Comparison of ENCODE assay signal across 2 cellular contexts in the genomic region with DNA sequence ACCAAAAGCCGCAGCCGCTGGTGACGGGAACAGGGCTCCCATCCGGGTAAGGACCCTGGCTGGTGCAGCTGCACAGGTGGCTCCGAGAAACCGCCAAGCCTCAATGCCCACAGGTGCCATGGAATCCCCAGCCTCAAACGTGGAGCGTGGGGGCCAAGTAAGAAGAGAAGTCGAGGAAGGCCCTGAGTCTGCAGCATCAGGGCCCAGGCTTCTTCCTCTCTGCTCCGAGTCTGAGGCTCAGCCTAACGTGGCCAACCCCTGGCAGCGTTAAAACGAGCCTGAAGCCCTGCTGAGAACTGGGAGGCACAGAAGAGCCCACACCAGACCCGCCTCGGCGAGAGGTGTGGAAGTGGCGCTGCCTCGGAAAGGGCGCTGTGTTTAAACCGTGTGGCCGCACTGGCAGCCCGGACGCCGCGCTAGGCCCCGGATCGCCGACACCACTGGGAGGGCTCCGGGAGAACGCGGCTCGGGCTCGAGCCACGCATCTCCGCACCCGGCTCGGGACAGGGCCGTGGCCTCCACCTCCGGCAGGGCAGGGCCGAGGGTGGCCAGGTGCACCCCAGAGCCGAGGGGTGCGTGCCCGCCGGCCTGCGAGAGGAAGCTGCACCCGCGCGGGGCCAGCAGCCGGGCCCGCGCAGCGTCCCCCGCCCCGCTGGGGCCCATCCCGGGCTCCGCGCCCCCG.
A peak's percentile ranks its signal among the peaks of the same experiment; 100 is the strongest.
TF ChIP-seq lines count a peak whose summit lies in the region.

No MANE protein-coding gene starts in this region.

TF ChIP-seq in GM12878, 131 proteins besides CTCF, POLR2A, EP300 and RAD21:
- TF ChIP-seq ZNF217 (IDR thresholded peaks at IDR 0.05) = no peak
- TF ChIP-seq, protein P1, sequence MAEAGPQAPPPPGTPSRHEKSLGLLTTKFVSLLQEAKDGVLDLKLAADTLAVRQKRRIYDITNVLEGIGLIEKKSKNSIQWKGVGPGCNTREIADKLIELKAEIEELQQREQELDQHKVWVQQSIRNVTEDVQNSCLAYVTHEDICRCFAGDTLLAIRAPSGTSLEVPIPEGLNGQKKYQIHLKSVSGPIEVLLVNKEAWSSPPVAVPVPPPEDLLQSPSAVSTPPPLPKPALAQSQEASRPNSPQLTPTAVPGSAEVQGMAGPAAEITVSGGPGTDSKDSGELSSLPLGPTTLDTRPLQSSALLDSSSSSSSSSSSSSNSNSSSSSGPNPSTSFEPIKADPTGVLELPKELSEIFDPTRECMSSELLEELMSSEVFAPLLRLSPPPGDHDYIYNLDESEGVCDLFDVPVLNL (IDR thresholded peaks at IDR 0.05; ENCODE audit: low read depth, low read length) = no peak
- TF ChIP-seq, protein P2, sequence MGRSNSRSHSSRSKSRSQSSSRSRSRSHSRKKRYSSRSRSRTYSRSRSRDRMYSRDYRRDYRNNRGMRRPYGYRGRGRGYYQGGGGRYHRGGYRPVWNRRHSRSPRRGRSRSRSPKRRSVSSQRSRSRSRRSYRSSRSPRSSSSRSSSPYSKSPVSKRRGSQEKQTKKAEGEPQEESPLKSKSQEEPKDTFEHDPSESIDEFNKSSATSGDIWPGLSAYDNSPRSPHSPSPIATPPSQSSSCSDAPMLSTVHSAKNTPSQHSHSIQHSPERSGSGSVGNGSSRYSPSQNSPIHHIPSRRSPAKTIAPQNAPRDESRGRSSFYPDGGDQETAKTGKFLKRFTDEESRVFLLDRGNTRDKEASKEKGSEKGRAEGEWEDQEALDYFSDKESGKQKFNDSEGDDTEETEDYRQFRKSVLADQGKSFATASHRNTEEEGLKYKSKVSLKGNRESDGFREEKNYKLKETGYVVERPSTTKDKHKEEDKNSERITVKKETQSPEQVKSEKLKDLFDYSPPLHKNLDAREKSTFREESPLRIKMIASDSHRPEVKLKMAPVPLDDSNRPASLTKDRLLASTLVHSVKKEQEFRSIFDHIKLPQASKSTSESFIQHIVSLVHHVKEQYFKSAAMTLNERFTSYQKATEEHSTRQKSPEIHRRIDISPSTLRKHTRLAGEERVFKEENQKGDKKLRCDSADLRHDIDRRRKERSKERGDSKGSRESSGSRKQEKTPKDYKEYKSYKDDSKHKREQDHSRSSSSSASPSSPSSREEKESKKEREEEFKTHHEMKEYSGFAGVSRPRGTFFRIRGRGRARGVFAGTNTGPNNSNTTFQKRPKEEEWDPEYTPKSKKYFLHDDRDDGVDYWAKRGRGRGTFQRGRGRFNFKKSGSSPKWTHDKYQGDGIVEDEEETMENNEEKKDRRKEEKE (IDR thresholded peaks at IDR 0.05) = no peak
- TF ChIP-seq TCF3 (IDR thresholded peaks at IDR 0.05; ENCODE audit: borderline replicate concordance, insufficient read depth, low read depth, low read length) = no peak
- TF ChIP-seq, protein P3, sequence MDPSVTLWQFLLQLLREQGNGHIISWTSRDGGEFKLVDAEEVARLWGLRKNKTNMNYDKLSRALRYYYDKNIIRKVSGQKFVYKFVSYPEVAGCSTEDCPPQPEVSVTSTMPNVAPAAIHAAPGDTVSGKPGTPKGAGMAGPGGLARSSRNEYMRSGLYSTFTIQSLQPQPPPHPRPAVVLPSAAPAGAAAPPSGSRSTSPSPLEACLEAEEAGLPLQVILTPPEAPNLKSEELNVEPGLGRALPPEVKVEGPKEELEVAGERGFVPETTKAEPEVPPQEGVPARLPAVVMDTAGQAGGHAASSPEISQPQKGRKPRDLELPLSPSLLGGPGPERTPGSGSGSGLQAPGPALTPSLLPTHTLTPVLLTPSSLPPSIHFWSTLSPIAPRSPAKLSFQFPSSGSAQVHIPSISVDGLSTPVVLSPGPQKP (IDR thresholded peaks at IDR 0.05; ENCODE audit: low read depth, low read length) = no peak
- TF ChIP-seq ZNF24 (IDR thresholded peaks at IDR 0.05) = no peak
- TF ChIP-seq, protein P4, sequence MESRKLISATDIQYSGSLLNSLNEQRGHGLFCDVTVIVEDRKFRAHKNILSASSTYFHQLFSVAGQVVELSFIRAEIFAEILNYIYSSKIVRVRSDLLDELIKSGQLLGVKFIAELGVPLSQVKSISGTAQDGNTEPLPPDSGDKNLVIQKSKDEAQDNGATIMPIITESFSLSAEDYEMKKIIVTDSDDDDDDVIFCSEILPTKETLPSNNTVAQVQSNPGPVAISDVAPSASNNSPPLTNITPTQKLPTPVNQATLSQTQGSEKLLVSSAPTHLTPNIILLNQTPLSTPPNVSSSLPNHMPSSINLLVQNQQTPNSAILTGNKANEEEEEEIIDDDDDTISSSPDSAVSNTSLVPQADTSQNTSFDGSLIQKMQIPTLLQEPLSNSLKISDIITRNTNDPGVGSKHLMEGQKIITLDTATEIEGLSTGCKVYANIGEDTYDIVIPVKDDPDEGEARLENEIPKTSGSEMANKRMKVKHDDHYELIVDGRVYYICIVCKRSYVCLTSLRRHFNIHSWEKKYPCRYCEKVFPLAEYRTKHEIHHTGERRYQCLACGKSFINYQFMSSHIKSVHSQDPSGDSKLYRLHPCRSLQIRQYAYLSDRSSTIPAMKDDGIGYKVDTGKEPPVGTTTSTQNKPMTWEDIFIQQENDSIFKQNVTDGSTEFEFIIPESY (IDR thresholded peaks at IDR 0.05) = no peak
- TF ChIP-seq SIN3A (IDR thresholded peaks at IDR 0.05; ENCODE audit: low read depth, low read length) = peak; percentile 62
- TF ChIP-seq ZNF207 (IDR thresholded peaks at IDR 0.05; ENCODE audit: borderline replicate concordance) = 0 out of 2 replicates have a peak, but pooled peaks have one; percentile 34
- no peak for TF ChIP-seq EZH2 (IDR thresholded peaks at IDR 0.05; ENCODE audit: borderline replicate concordance, control insufficient read depth, low read depth, low read length)
- no peak for TF ChIP-seq KAT2A (conservative IDR thresholded peaks at IDR 0.05; ENCODE audit: control insufficient read depth, low read depth, low read length)

TF ChIP-seq in liver, 16 proteins besides CTCF, POLR2A, EP300 and RAD21:
- TF ChIP-seq TAF1 (conservative IDR thresholded peaks at IDR 0.05) (no peak), SP1 (IDR thresholded peaks at IDR 0.05) (no peak), YY1 (IDR thresholded peaks at IDR 0.05) (no peak), NR2F2 (IDR thresholded peaks at IDR 0.05) (no peak)
- TF ChIP-seq, protein P5, sequence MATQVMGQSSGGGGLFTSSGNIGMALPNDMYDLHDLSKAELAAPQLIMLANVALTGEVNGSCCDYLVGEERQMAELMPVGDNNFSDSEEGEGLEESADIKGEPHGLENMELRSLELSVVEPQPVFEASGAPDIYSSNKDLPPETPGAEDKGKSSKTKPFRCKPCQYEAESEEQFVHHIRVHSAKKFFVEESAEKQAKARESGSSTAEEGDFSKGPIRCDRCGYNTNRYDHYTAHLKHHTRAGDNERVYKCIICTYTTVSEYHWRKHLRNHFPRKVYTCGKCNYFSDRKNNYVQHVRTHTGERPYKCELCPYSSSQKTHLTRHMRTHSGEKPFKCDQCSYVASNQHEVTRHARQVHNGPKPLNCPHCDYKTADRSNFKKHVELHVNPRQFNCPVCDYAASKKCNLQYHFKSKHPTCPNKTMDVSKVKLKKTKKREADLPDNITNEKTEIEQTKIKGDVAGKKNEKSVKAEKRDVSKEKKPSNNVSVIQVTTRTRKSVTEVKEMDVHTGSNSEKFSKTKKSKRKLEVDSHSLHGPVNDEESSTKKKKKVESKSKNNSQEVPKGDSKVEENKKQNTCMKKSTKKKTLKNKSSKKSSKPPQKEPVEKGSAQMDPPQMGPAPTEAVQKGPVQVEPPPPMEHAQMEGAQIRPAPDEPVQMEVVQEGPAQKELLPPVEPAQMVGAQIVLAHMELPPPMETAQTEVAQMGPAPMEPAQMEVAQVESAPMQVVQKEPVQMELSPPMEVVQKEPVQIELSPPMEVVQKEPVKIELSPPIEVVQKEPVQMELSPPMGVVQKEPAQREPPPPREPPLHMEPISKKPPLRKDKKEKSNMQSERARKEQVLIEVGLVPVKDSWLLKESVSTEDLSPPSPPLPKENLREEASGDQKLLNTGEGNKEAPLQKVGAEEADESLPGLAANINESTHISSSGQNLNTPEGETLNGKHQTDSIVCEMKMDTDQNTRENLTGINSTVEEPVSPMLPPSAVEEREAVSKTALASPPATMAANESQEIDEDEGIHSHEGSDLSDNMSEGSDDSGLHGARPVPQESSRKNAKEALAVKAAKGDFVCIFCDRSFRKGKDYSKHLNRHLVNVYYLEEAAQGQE (IDR thresholded peaks at IDR 0.05) = no peak
